Comparison of ENCODE assay signal across 8 cellular contexts in genomic region chr10:103192451-103193106, GRCh38. TPM values are rescaled to one million over a fixed set of nuclear protein-coding genes. Genes with fewer than 3 reads are reported as not detected.
A peak's percentile ranks its signal among the peaks of the same experiment; 100 is the strongest.
DNase-seq lines count a peak whose midpoint lies in the region; ATAC-seq and TF ChIP-seq lines count a peak whose summit lies in the region.

No MANE protein-coding gene starts in this region.

- TF ChIP-seq RAD21 in Ishikawa (IDR thresholded peaks at IDR 0.05; ENCODE audit: low read depth), result peak; percentile 18; the same call in 1 of the 2 replicates

- H3K79me2 ChIP-seq in DND-41 (ENCODE audit: insufficient read depth, low read length), result peaks cover 54% of the 10 kb centered on the region
- H3K79me2 ChIP-seq in osteoblast (ENCODE audit: insufficient read depth, low read length), result peaks cover 56% of the 10 kb centered on the region

- peaks cover 9% of the 10 kb centered on the region for H3K4me1 Mint-ChIP-seq in glutamatergic neuron (ENCODE audit: low read depth, unreplicated experiment)

- H2AFZ ChIP-seq in DND-41 (ENCODE audit: low read depth, low read length), result peak overlapping the region; percentile 81
- peak overlapping the region; percentile 80 for H2AFZ ChIP-seq in osteoblast (ENCODE audit: low read length)

- H3K27me3 ChIP-seq in DND-41 (ENCODE audit: insufficient read depth, low read length, poor library complexity), result no peaks in the 10 kb centered on the region
- no peaks in the 10 kb centered on the region for H3K27me3 ChIP-seq in osteoblast (ENCODE audit: insufficient read depth, low read length)
- H3K27me3 ChIP-seq in thymus (ENCODE audit: control insufficient read depth, insufficient read depth), result no peaks in the 10 kb centered on the region

- H3K36me3 ChIP-seq in DND-41 (ENCODE audit: insufficient read depth, low read length), result peaks cover 17% of the 10 kb centered on the region
- H3K36me3 ChIP-seq in osteoblast (ENCODE audit: insufficient read depth, low read length), result no peaks in the 10 kb centered on the region
- no peaks in the 10 kb centered on the region for H3K36me3 ChIP-seq in thymus (ENCODE audit: control insufficient read depth, insufficient read depth)

- peaks cover 10% of the 10 kb centered on the region for H3K27me3 Mint-ChIP-seq in glutamatergic neuron (ENCODE audit: unreplicated experiment)

- H3K4me1 ChIP-seq in DND-41 (ENCODE audit: insufficient read depth, low read length) (peaks cover 42% of the 10 kb centered on the region), osteoblast (ENCODE audit: insufficient read depth, low read length) (peaks cover 41% of the 10 kb centered on the region), thymus (ENCODE audit: control insufficient read depth, insufficient read depth, low read length) (peaks cover 12% of the 10 kb centered on the region)

- TF ChIP-seq EP300 in Ishikawa (IDR thresholded peaks at IDR 0.05; ENCODE audit: borderline replicate concordance), result 0 out of 2 replicates have a peak, but pooled peaks have one; percentile 11

- peak overlapping the region; percentile 98 for H3K4me3 Mint-ChIP-seq in glutamatergic neuron (ENCODE audit: unreplicated experiment)

- no peaks in the 10 kb centered on the region for H3K9me3 ChIP-seq in DND-41 (ENCODE audit: insufficient read depth, low read length, severe bottlenecking)
- no peaks in the 10 kb centered on the region for H3K9me3 ChIP-seq in osteoblast (ENCODE audit: low read depth, low read length)
- H3K9me3 ChIP-seq in thymus (ENCODE audit: control insufficient read depth), result no peaks in the 10 kb centered on the region

- H4K20me1 ChIP-seq in DND-41 (ENCODE audit: insufficient read depth, low read length) (peaks cover 22% of the 10 kb centered on the region; the same call in 1 of the 2 replicates), osteoblast (ENCODE audit: insufficient read depth, low read length) (peaks cover 34% of the 10 kb centered on the region)

- no peaks in the 10 kb centered on the region for H3K9me3 Mint-ChIP-seq in activated naive CD4-positive, alpha-beta T cell treated with anti-CD3 and anti-CD28 coated beads, Interleukin-2, amount 50 U/mL, for 72 hours
- H3K9me3 Mint-ChIP-seq in glutamatergic neuron (ENCODE audit: unreplicated experiment), result peaks cover 2% of the 10 kb centered on the region

- peak; percentile 73 for DNase-seq in DND-41
- peak; percentile 74 for DNase-seq in SK-N-DZ (ENCODE audit: low spot score)
- DNase-seq in activated naive CD4-positive, alpha-beta T cell treated with anti-CD3 and anti-CD28 coated beads, Interleukin-2, amount 50 U/mL, for 72 hours (ENCODE audit: low spot score in 2 of 2), result peak; percentile 70 to 78
- peak; percentile 71 for DNase-seq in glutamatergic neuron
- DNase-seq in osteoblast (ENCODE audit: insufficient read length, low spot score, missing footprints), result peak; percentile 91

- ATAC-seq in DND-41 (ENCODE audit: insufficient read depth, low read depth) (peak; percentile 68), GM21526 (IDR thresholded peaks at IDR 0.05; ENCODE audit: low FRiP score, unreplicated experiment) (peak; percentile 45)
- ATAC-seq in activated naive CD4-positive, alpha-beta T cell treated with anti-CD3 and anti-CD28 coated beads, Interleukin-2, amount 50 U/mL, for 72 hours, result peak; percentile 63 to 69

- H3K9ac ChIP-seq in DND-41 (ENCODE audit: low read depth, low read length), result peak overlapping the region; percentile 88

- H3K4me3 ChIP-seq in DND-41 (ENCODE audit: low read depth in 1 of 2, low read length in 2 of 2) (peak overlapping the region; percentile 73 to 83), osteoblast (ENCODE audit: insufficient read depth, low read length) (peak overlapping the region; percentile 94), thymus (ENCODE audit: low read length) (peak overlapping the region; percentile 93)

- WGBS in thymus, result under 1% methylated on average over 62 of the region's 62 CpGs

- H3K27ac ChIP-seq in DND-41 (ENCODE audit: low read length) (peak overlapping the region; percentile 97), osteoblast (ENCODE audit: low read depth, low read length) (peak overlapping the region; percentile 92), thymus (ENCODE audit: low read depth) (peak overlapping the region; percentile 96)

- peak overlapping the region; percentile 100 for H3K27ac Mint-ChIP-seq in activated naive CD4-positive, alpha-beta T cell treated with anti-CD3 and anti-CD28 coated beads, Interleukin-2, amount 50 U/mL, for 72 hours
- H3K27ac Mint-ChIP-seq in glutamatergic neuron (ENCODE audit: unreplicated experiment), result peak overlapping the region; percentile 95

- no peak for TF ChIP-seq CTCF in DND-41 (IDR thresholded peaks at IDR 0.05; ENCODE audit: borderline replicate concordance, extremely low read depth, low read length, poor library complexity, severe bottlenecking)
- TF ChIP-seq CTCF in glutamatergic neuron (IDR thresholded peaks at IDR 0.05; ENCODE audit: partially characterized antibody, unreplicated experiment), result no peak
- TF ChIP-seq CTCF in osteoblast (IDR thresholded peaks at IDR 0.05; ENCODE audit: extremely low read depth, low read depth, low read length), result no peak

- H3K4me2 ChIP-seq in DND-41 (ENCODE audit: insufficient read depth, low read length) (peak overlapping the region; percentile 63), osteoblast (ENCODE audit: insufficient read depth, low read length) (peak overlapping the region; percentile 96)

- peaks cover 15 to 17% of the 10 kb centered on the region in 2 donors for H3K36me3 Mint-ChIP-seq in activated naive CD4-positive, alpha-beta T cell treated with anti-CD3 and anti-CD28 coated beads, Interleukin-2, amount 50 U/mL, for 72 hours
- H3K36me3 Mint-ChIP-seq in glutamatergic neuron (ENCODE audit: unreplicated experiment), result no peaks in the 10 kb centered on the region

TF ChIP-seq in Ishikawa, 13 proteins besides CTCF, POLR2A, EP300 and RAD21:
- peak; percentile 45 for TF ChIP-seq TAF1 (IDR thresholded peaks at IDR 0.05; ENCODE audit: low read depth)
- peak; percentile 64 for TF ChIP-seq MAX (IDR thresholded peaks at IDR 0.05)
- no peak for TF ChIP-seq EGR1 (IDR thresholded peaks at IDR 0.05)
- TF ChIP-seq ZBTB7A (IDR thresholded peaks at IDR 0.05; ENCODE audit: low read depth), result 0 out of 2 replicates have a peak, but pooled peaks have one; percentile 56
- no peak; the same call in 1 of the 2 replicates for TF ChIP-seq TCF12 (IDR thresholded peaks at IDR 0.05; ENCODE audit: low read depth)
- TF ChIP-seq USF1 (IDR thresholded peaks at IDR 0.05), result no peak
- TF ChIP-seq REST (IDR thresholded peaks at IDR 0.05; ENCODE audit: low read depth), result peak; percentile 45
- no peak for TF ChIP-seq TEAD4 (IDR thresholded peaks at IDR 0.05)
- TF ChIP-seq FOXM1 (IDR thresholded peaks at IDR 0.05; ENCODE audit: borderline replicate concordance, low read depth), result no peak
- TF ChIP-seq NFIC (IDR thresholded peaks at IDR 0.05), result no peak; the same call in 1 of the 2 replicates
- peak; percentile 14; the same call in 1 of the 2 replicates for TF ChIP-seq YY1 (IDR thresholded peaks at IDR 0.05; ENCODE audit: low read depth)
- TF ChIP-seq CREB1 (IDR thresholded peaks at IDR 0.05; ENCODE audit: low read depth), result no peak; the same call in 1 of the 2 replicates
- TF ChIP-seq CEBPB (IDR thresholded peaks at IDR 0.05), result peak; percentile 14; the same call in 1 of the 2 replicates
TF ChIP-seq in Ishikawa: peak in this region for 6.

RNA-seq across cellular contexts. Expression of gene NT5C2, which starts 0.5 kb away (rescaled TPM):
- 26.0 and 28.0 TPM in 2 replicates for polyA plus RNA-seq in SK-N-DZ (2014; cell fraction: cytosol; rRNA removed)
- 37.3 and 50.9 TPM in 2 replicates for polyA plus RNA-seq in SK-N-DZ (2014; cell fraction: nucleus; rRNA removed)
- total RNA-seq in activated naive CD4-positive, alpha-beta T cell treated with anti-CD3 and anti-CD28 coated beads, Interleukin-2, amount 50 U/mL, for 72 hours, result 10 to 100 TPM; 42.0 to 46.5 TPM
- total RNA-seq in glutamatergic neuron (ENCODE audit: unreplicated experiment) (68.5 TPM), osteoblast (94.1 and 96.9 TPM in 2 replicates)
- 85.2 TPM for polyA plus RNA-seq in thymus

RNA-seq across cellular contexts. Expression of gene RPEL1, which starts 53.1 kb away (rescaled TPM):
- polyA plus RNA-seq in SK-N-DZ (2014; cell fraction: cytosol; rRNA removed), result not detected in 2 replicates
- not detected in 2 replicates for polyA plus RNA-seq in SK-N-DZ (2014; cell fraction: nucleus; rRNA removed)
- total RNA-seq in activated naive CD4-positive, alpha-beta T cell treated with anti-CD3 and anti-CD28 coated beads, Interleukin-2, amount 50 U/mL, for 72 hours, result not detected
- total RNA-seq in glutamatergic neuron (ENCODE audit: unreplicated experiment) (not detected), osteoblast (0.29 and 0.36 TPM in 2 replicates)
- 0.02 TPM for polyA plus RNA-seq in thymus

Comparison
In these comparisons a context has a peak if more than half of its experiments do, and no peak if none do; other contexts are left out.
1. Peak in every context shown above with its lines: DNase-seq, ATAC-seq, H3K4me3 ChIP-seq and H3K27ac ChIP-seq.